ENCODE assay signal across 12 cellular contexts in genomic region chr9:17906204-17906840, GRCh38.
A peak's percentile ranks its signal among the peaks of the same experiment; 100 is the strongest.
DNase-seq lines count a peak whose midpoint lies in the region; ATAC-seq and TF ChIP-seq lines count a peak whose summit lies in the region.
"Had no signal": no experiment of that assay in that cellular context is flagged by ENCODE, and none has a peak within 500 bp of the region (broad histone marks: within the 10 kb centered on the region; RNA-seq: fewer than 3 reads in every experiment).

No MANE protein-coding gene starts in this region.

- H3F3A ChIP-seq in neural progenitor cell (ENCODE audit: low read depth) = no peaks in the 10 kb centered on the region

- H3K4me2 ChIP-seq in neural progenitor cell = peak overlapping the region; percentile 100

- H3K27me3 ChIP-seq in ACC112 (ENCODE audit: insufficient read depth, low read length) (peaks cover 73% of the 10 kb centered on the region), neural progenitor cell (peaks cover 74% of the 10 kb centered on the region), HAP-1 (ENCODE audit: low read depth) (no peaks in the 10 kb centered on the region)

- peaks cover 2% of the 10 kb centered on the region for H4K20me1 ChIP-seq in neural progenitor cell (ENCODE audit: low read depth)

- no peak for ATAC-seq in GM19395 (IDR thresholded peaks at IDR 0.05; ENCODE audit: unreplicated experiment)

- in situ Hi-C loops in HAP-1 (cut with MboI; ENCODE audit: low sequenced_read_pairs) = no loop called here

- H3K27ac ChIP-seq in ACC112 (ENCODE audit: low read depth, low read length) (no peak overlapping the region), neural progenitor cell (no peak overlapping the region)
- H3K27ac ChIP-seq: VCaP had no signal

- H3K27ac Mint-ChIP-seq in neural progenitor cell = no peak overlapping the region
- H3K27ac Mint-ChIP-seq: CD14-positive monocyte had no signal

- peaks cover 10% of the 10 kb centered on the region for H3K4me1 Mint-ChIP-seq in neural progenitor cell
- H3K4me1 Mint-ChIP-seq: CD14-positive monocyte had no signal

- no peak for TF ChIP-seq CTCF in neural progenitor cell (IDR thresholded peaks at IDR 0.05)

- DNase-seq in NCI-H146 (lab: John Stamatoyannopoulos, UW) = peak; percentile 77
- peak in 30 of 42 donors; percentile 5 to 63 (median 34) for DNase-seq in head of caudate nucleus
- DNase-seq in neural progenitor cell (ENCODE audit: low spot score) = peak; percentile 77
- DNase-seq in occipital lobe (lab: John Stamatoyannopoulos, UW) = no peak
- DNase-seq in HAP-1 (ENCODE audit: low spot score in 2 of 2) = no peak
- no peak for DNase-seq in LoVo (ENCODE audit: low spot score)
- DNase-seq: NCI-H2107; stimulated activated CD4-positive, alpha-beta T cell treated with anti-CD3 and anti-CD28 coated beads, Interleukin-1b, Interleukin-23, amount 100 ng/mL, for 48 hours had no signal

- H2AFZ ChIP-seq in ACC112 (ENCODE audit: low read length, unreplicated experiment) (no peak overlapping the region), neural progenitor cell (replicated peaks) (peak overlapping the region; percentile 82)

- no peaks in the 10 kb centered on the region for H3K9me3 Mint-ChIP-seq in neural progenitor cell

- no peaks in the 10 kb centered on the region for H3K36me3 Mint-ChIP-seq in neural progenitor cell
- H3K36me3 Mint-ChIP-seq: CD14-positive monocyte had no signal

- H3K4me3 Mint-ChIP-seq in neural progenitor cell = peak overlapping the region; percentile 87

- H3K36me3 ChIP-seq in ACC112 (ENCODE audit: insufficient read depth, low read length) (no peaks in the 10 kb centered on the region), neural progenitor cell (no peaks in the 10 kb centered on the region), HAP-1 (replicated peaks) (no peaks in the 10 kb centered on the region)

- intact Hi-C loops in head of caudate nucleus (cut with DNase I) = no loop called here

- peak overlapping the region; percentile 29; the same call in 1 of the 2 replicates for H3K4me3 ChIP-seq in ACC112 (ENCODE audit: low read depth, low read length)
- peak overlapping the region; percentile 72 for H3K4me3 ChIP-seq in neural progenitor cell
- no peak overlapping the region for H3K4me3 ChIP-seq in HAP-1

- H3K27me3 Mint-ChIP-seq in neural progenitor cell (ENCODE audit: insufficient read depth, low read depth) = peaks cover 50% of the 10 kb centered on the region

- H3K9me3 ChIP-seq in neural progenitor cell (ENCODE audit: low read depth) (no peaks in the 10 kb centered on the region), HAP-1 (no peaks in the 10 kb centered on the region)

- no peaks in the 10 kb centered on the region for H3K79me2 ChIP-seq in ACC112 (ENCODE audit: control insufficient read depth, insufficient read depth, low read length, unreplicated experiment)
- H3K79me2 ChIP-seq in neural progenitor cell (ENCODE audit: low read depth) = no peaks in the 10 kb centered on the region

- H3K9ac ChIP-seq in neural progenitor cell = no peak overlapping the region

- H3K4me1 ChIP-seq in ACC112 (ENCODE audit: control insufficient read depth, insufficient read depth, low read length, unreplicated experiment) (no peaks in the 10 kb centered on the region), neural progenitor cell (peaks cover 7% of the 10 kb centered on the region), HAP-1 (no peaks in the 10 kb centered on the region)

Comparison
In these comparisons a context has a peak if more than half of its experiments do, and no peak if none do; other contexts are left out.
1. DNase-seq: peak in NCI-H146 (single experiment), head of caudate nucleus (30 of 42) and neural progenitor cell (single experiment); none in occipital lobe (single experiment), HAP-1 (0 of 2) and LoVo (single experiment).